22 cellular contexts compared by ENCODE assay signal in the genomic region with DNA sequence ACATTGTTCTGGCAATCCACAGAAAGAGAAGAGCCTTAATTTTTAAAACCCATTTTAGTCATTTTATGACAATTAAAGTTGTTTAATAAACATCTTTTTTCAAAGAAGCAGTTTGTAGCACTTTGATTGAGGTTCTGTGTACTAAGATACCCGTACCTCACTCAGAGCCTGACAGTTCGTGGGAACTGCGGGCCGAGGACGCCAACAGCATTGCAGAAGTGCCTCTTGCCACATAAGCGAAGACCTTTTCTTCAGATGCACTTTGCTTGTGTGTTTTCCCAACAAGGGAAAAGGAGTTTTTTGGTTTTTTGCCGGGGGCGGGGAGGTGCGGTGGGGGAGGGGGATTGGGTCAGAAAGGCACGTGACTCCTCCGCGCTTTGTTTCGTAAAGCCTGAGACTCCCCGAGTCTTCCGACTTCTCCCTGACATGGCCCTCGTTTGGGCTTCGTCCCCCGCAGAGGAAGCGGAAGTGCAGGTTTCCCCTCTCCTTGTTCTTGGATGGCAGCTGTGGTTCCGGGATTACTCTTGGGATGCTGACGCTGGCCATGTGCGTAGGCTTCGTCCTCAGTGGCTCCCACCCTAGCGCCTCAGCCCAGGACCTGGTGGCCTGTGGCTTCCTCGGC.
"Had no signal": no experiment of that assay in that cellular context is flagged by ENCODE, and none has a peak within 500 bp of the region (broad histone marks: within the 10 kb centered on the region; RNA-seq: fewer than 3 reads in every experiment).

No MANE protein-coding gene starts in this region.

- ATAC-seq: activated CD8-positive, alpha-beta T cell treated with anti-CD3 and anti-CD28 coated beads for 36 hours; activated T-helper 17 cell treated with anti-CD3 and anti-CD28 coated beads, Interleukin-2, amount 50 U/mL, for 72 hours; mucosa of descending colon; SK-N-SH treated with all-trans-retinoic acid at 6 μM for 48 hours; stimulated activated naive CD8-positive, alpha-beta T cell treated with anti-CD3 and anti-CD28 coated beads, Interleukin-15, amount 100 ng/mL, for 72 hours had no signal

- H3K27ac Mint-ChIP-seq: activated CD4-positive, alpha-beta T cell treated with anti-CD3 and anti-CD28 coated beads, Interleukin-2, amount 10 ng/mL, durations not matched to agents 24 days and 14 days; activated CD8-positive, alpha-beta T cell treated with anti-CD3 and anti-CD28 coated beads for 36 hours; activated naive CD8-positive, alpha-beta T cell treated with anti-CD3 and anti-CD28 coated beads, Interleukin-2, amount 10 ng/mL, durations not matched to agents 7 days and 5 days; activated T-helper 17 cell treated with anti-CD3 and anti-CD28 coated beads, Interleukin-2, amount 50 U/mL, for 72 hours; immature natural killer cell; type B pancreatic cell had no signal

- H3K9me3 Mint-ChIP-seq: activated CD4-positive, alpha-beta T cell treated with anti-CD3 and anti-CD28 coated beads, Interleukin-2, amount 10 ng/mL, durations not matched to agents 24 days and 14 days; activated CD8-positive, alpha-beta T cell treated with anti-CD3 and anti-CD28 coated beads for 36 hours; activated naive CD8-positive, alpha-beta T cell treated with anti-CD3 and anti-CD28 coated beads, Interleukin-2, amount 10 ng/mL, durations not matched to agents 7 days and 5 days; activated T-helper 17 cell treated with anti-CD3 and anti-CD28 coated beads, Interleukin-2, amount 50 U/mL, for 72 hours; central memory CD8-positive, alpha-beta T cell; immature natural killer cell; naive B cell; stimulated activated naive CD8-positive, alpha-beta T cell treated with anti-CD3 and anti-CD28 coated beads, Interleukin-15, amount 100 ng/mL, for 72 hours; type B pancreatic cell had no signal

- H3K4me1 Mint-ChIP-seq: activated CD4-positive, alpha-beta T cell treated with anti-CD3 and anti-CD28 coated beads, Interleukin-2, amount 10 ng/mL, durations not matched to agents 24 days and 14 days had no signal

- DNase-seq: activated CD4-positive, alpha-beta T cell treated with anti-CD3 and anti-CD28 coated beads, Interleukin-2, amount 10 ng/mL, durations not matched to agents 24 days and 14 days; activated CD8-positive, alpha-beta T cell treated with anti-CD3 and anti-CD28 coated beads for 36 hours; activated naive CD4-positive, alpha-beta T cell; activated naive CD8-positive, alpha-beta T cell treated with anti-CD3 and anti-CD28 coated beads, Interleukin-2, amount 10 ng/mL, durations not matched to agents 7 days and 5 days; activated T-cell treated with anti-CD3 and anti-CD28 coated beads, Interleukin-2, amount 50 U/mL, for 1 hour; brain microvascular endothelial cell; colonic mucosa; head of caudate nucleus; immature natural killer cell; kidney glomerular epithelial cell; left ventricle myocardium inferior; mucosa of descending colon; naive B cell; stimulated activated CD4-positive, alpha-beta T cell treated with anti-CD3 and anti-CD28 coated beads, Interleukin-15, amount 100 ng/mL, for 24 hours; stimulated activated CD4-positive, alpha-beta T cell treated with anti-CD3 and anti-CD28 coated beads, Interleukin-2, amount 100 ng/mL, for 48 hours; stimulated activated naive CD8-positive, alpha-beta T cell treated with anti-CD3 and anti-CD28 coated beads, Interleukin-15, amount 100 ng/mL, for 72 hours; T1000; testis had no signal

- H3K27me3 Mint-ChIP-seq: activated CD4-positive, alpha-beta T cell treated with anti-CD3 and anti-CD28 coated beads, Interleukin-2, amount 10 ng/mL, durations not matched to agents 24 days and 14 days; activated CD8-positive, alpha-beta T cell treated with anti-CD3 and anti-CD28 coated beads for 36 hours; activated naive CD8-positive, alpha-beta T cell treated with anti-CD3 and anti-CD28 coated beads, Interleukin-2, amount 10 ng/mL, durations not matched to agents 7 days and 5 days; activated T-helper 17 cell treated with anti-CD3 and anti-CD28 coated beads, Interleukin-2, amount 50 U/mL, for 72 hours; central memory CD8-positive, alpha-beta T cell; naive B cell; stimulated activated naive CD8-positive, alpha-beta T cell treated with anti-CD3 and anti-CD28 coated beads, Interleukin-15, amount 100 ng/mL, for 72 hours; type B pancreatic cell had no signal

- H3K4me3 Mint-ChIP-seq: activated CD4-positive, alpha-beta T cell treated with anti-CD3 and anti-CD28 coated beads, Interleukin-2, amount 10 ng/mL, durations not matched to agents 24 days and 14 days; activated CD8-positive, alpha-beta T cell treated with anti-CD3 and anti-CD28 coated beads for 36 hours; activated naive CD8-positive, alpha-beta T cell treated with anti-CD3 and anti-CD28 coated beads, Interleukin-2, amount 10 ng/mL, durations not matched to agents 7 days and 5 days; activated T-helper 17 cell treated with anti-CD3 and anti-CD28 coated beads, Interleukin-2, amount 50 U/mL, for 72 hours; central memory CD8-positive, alpha-beta T cell; immature natural killer cell; naive B cell; stimulated activated naive CD8-positive, alpha-beta T cell treated with anti-CD3 and anti-CD28 coated beads, Interleukin-15, amount 100 ng/mL, for 72 hours; type B pancreatic cell had no signal
